7 cellular contexts compared by ENCODE assay signal in genomic region chr16:85253127-85253941, GRCh38.
DNase-seq lines count a peak whose midpoint lies in the region; TF ChIP-seq lines count a peak whose summit lies in the region.

No MANE protein-coding gene starts in this region.

- H3K9me3 Mint-ChIP-seq in chondrocyte (ENCODE audit: low read depth) = no peaks in the 10 kb centered on the region

- H3K36me3 Mint-ChIP-seq in chondrocyte (ENCODE audit: low read depth) = no peaks in the 10 kb centered on the region

- peaks cover 4% of the 10 kb centered on the region for H3K27me3 Mint-ChIP-seq in chondrocyte (ENCODE audit: low read depth)

- no peak overlapping the region for H3K4me3 Mint-ChIP-seq in chondrocyte (ENCODE audit: unreplicated experiment)

- TF ChIP-seq CTCF in GM12874 (IDR thresholded peaks at IDR 0.05; ENCODE audit: insufficient read depth, low read depth, low read length) (peak; percentile 99), LNCAP (IDR thresholded peaks at IDR 0.05) (peak; percentile 99), chondrocyte (IDR thresholded peaks at IDR 0.05) (peak; percentile 93)

- H3K27ac Mint-ChIP-seq in chondrocyte (ENCODE audit: unreplicated experiment) = no peak overlapping the region

- no peaks in the 10 kb centered on the region for H3K4me1 Mint-ChIP-seq in chondrocyte (ENCODE audit: low read depth)

- DNase-seq in activated CD4-positive, alpha-beta T cell treated with anti-CD3 and anti-CD28 coated beads for 4 hours = peak; percentile 49 to 59
- DNase-seq in chondrocyte (ENCODE audit: low spot score) = no peak
- DNase-seq in lung microvascular endothelial cell (ENCODE audit: low read depth in 2 of 2) = peak; percentile 37 to 61
- DNase-seq in stimulated activated CD8-positive, alpha-beta memory T cell treated with anti-CD3 and anti-CD28 coated beads, Interleukin-15, amount 100 ng/mL, for 48 hours (ENCODE audit: low read depth in 2 of 2) = peak; percentile 21 to 36
- no peak for DNase-seq in DMS153 treated with DMSO at 0.1 percent for 48 hours (lab: John Stamatoyannopoulos, UW; ENCODE audit: unreplicated experiment)

Comparison
In these comparisons a context has a peak if more than half of its experiments do, and no peak if none do; other contexts are left out.
1. DNase-seq: peak in activated CD4-positive, alpha-beta T cell treated with anti-CD3 and anti-CD28 coated beads for 4 hours (2 of 2), lung microvascular endothelial cell (2 of 2) and stimulated activated CD8-positive, alpha-beta memory T cell treated with anti-CD3 and anti-CD28 coated beads, Interleukin-15, amount 100 ng/mL, for 48 hours (2 of 2); none in chondrocyte (single experiment) and DMS153 treated with DMSO at 0.1 percent for 48 hours (single experiment).
2. Peak in every context shown above with its lines, with median percentiles within 50 percentile points of each other: CTCF ChIP-seq.